19 cellular contexts compared by ENCODE assay signal in the genomic region with DNA sequence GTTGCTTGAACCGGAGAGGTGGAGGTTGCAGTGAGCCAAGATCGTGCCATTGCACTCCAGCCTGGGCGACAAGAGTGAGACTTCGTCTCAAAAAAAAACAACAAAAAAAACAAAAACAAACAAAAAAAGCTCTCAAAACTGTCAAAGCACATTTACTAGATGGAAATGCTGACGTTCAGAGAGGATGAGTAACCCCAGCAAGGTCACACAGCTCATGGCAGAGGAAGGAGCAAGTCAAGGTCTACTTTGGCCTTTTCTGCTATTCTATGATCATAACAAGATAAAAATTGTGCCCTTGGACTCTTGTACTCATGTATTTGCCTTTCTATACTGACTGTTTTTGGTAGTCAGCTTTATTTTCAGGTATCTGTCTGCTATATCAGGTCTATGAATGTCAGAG.
DNase-seq lines count a peak whose midpoint lies in the region; ATAC-seq, FAIRE-seq and TF ChIP-seq lines count a peak whose summit lies in the region.
"Had no signal": no experiment of that assay in that cellular context is flagged by ENCODE, and none has a peak within 500 bp of the region (broad histone marks: within the 10 kb centered on the region; RNA-seq: fewer than 3 reads in every experiment).

No MANE protein-coding gene starts in this region.

- in situ Hi-C loops in IMR-90 (cut with MboI; ENCODE audit: low sequenced_read_pairs) (no loop called here), HepG2 (cut with HindIII; ENCODE audit: extremely low pct_ligation_motif_present, low pct_unique_long_range_greater_than_20kb) (no loop called here), KBM-7 (cut with MboI; ENCODE audit: low pct_unique_long_range_greater_than_20kb, low sequenced_read_pairs) (no loop called here)

- H3K27ac ChIP-seq in BLaER1 treated with 17β-estradiol and CSF1 and Interleukin-3, amounts not matched to agents 10 nM and 100 nM: peak overlapping the region in 9 of 11 experiments; percentile 61 to 88 (median 83); a peak in 18 of 22 replicates
- H3K27ac ChIP-seq in IMR-90 (ENCODE audit: insufficient read depth, low read length): no peak overlapping the region
- no peak overlapping the region for H3K27ac ChIP-seq in HepG2 (ENCODE audit: extremely low read length, insufficient read depth, low read length)
- H3K27ac ChIP-seq: 22Rv1 had no signal

- H3K79me1 ChIP-seq in IMR-90 (ENCODE audit: low read depth in 1 of 2, low read length in 2 of 2): no peaks in the 10 kb centered on the region

- peak overlapping the region in 8 of 11 experiments; percentile 28 to 69 (median 59); a peak in 14 of 22 replicates for H3K9ac ChIP-seq in BLaER1 treated with 17β-estradiol and CSF1 and Interleukin-3, amounts not matched to agents 10 nM and 100 nM
- H3K9ac ChIP-seq in IMR-90 (ENCODE audit: low read depth, low read length) (no peak overlapping the region), HepG2 (ENCODE audit: insufficient read depth, low read depth, low read length) (no peak overlapping the region)
- H3K9ac ChIP-seq: BLaER1 had no signal

- no peak overlapping the region for H2BK120ac ChIP-seq in IMR-90 (ENCODE audit: low read depth, low read length)

- no peak overlapping the region for H3K14ac ChIP-seq in IMR-90 (replicated peaks; ENCODE audit: low read depth, low read length)

- TF ChIP-seq POLR2A in IMR-90 (IDR thresholded peaks at IDR 0.05; ENCODE audit: low read depth, low read length): no peak
- no peak for TF ChIP-seq POLR2A in HepG2 (IDR thresholded peaks at IDR 0.05; ENCODE audit: insufficient read depth in 1 of 2, low read depth in 2 of 2, low read length in 2 of 2)

- peaks cover 13 to 33% (median 23%) of the 10 kb centered on the region in 10 experiments; a peak in 19 of 20 replicates for H3K4me1 ChIP-seq in BLaER1 treated with 17β-estradiol and CSF1 and Interleukin-3, amounts not matched to agents 10 nM and 100 nM
- peaks cover 8% of the 10 kb centered on the region; the same call in 1 of the 2 replicates for H3K4me1 ChIP-seq in IMR-90 (ENCODE audit: control insufficient read depth, insufficient read depth, low read length)
- H3K4me1 ChIP-seq in HepG2 (ENCODE audit: insufficient read depth, low read length): no peaks in the 10 kb centered on the region

- no peak overlapping the region for H4K91ac ChIP-seq in IMR-90 (ENCODE audit: insufficient read depth, low read depth, low read length)

- no peak for DNase-seq in IMR-90
- no peak for DNase-seq in HepG2 (ENCODE audit: low spot score)
- DNase-seq in KBM-7: no peak
- DNase-seq: Calu3; CD4-positive, alpha-beta memory T cell; COR-L47; DMS53; DMS79 treated with DMSO at 0.1 percent for 48 hours; H9 had no signal

- TF ChIP-seq EP300 in HepG2 (IDR thresholded peaks at IDR 0.05; ENCODE audit: low read depth in 2 of 2, low read length in 2 of 2) (no peak), HepG2 (CRISPR knock-in tag; IDR thresholded peaks at IDR 0.05; ENCODE audit: borderline replicate concordance) (no peak)

- no peak overlapping the region for H3K56ac ChIP-seq in IMR-90 (ENCODE audit: extremely low read depth, insufficient read depth, low read length)

- H3K36me3 ChIP-seq in BLaER1 treated with 17β-estradiol and CSF1 and Interleukin-3, amounts not matched to agents 10 nM and 100 nM: no peaks in the 10 kb centered on the region
- H3K36me3 ChIP-seq in IMR-90 (ENCODE audit: control insufficient read depth, insufficient read depth, low read length) (no peaks in the 10 kb centered on the region), HepG2 (replicated peaks in 1 of 2; ENCODE audit: control insufficient read depth in 1 of 2, insufficient read depth in 2 of 2, low read length in 2 of 2) (no peaks in the 10 kb centered on the region)
- H3K36me3 ChIP-seq: BLaER1 had no signal

- H3K4ac ChIP-seq in IMR-90 (ENCODE audit: low read depth, low read length): no peak overlapping the region

- peak overlapping the region; percentile 81; the same call in 1 of the 2 replicates for H3K18ac ChIP-seq in IMR-90 (ENCODE audit: low read depth, low read length)

- H2AK5ac ChIP-seq in IMR-90 (ENCODE audit: low read depth, low read length): no peak overlapping the region

- BruUV-seq in IMR-90 (replicated peaks; lab: Mats Ljungman, UMichigan): no TSS peak
- no TSS peak for BruUV-seq in HepG2 (replicated peaks; lab: Mats Ljungman, UMichigan)

- no peak overlapping the region for H2BK20ac ChIP-seq in IMR-90 (ENCODE audit: low read depth, low read length)

- peaks cover 0 to 15% (median 4%) of the 10 kb centered on the region in 11 experiments; a peak in 7 of 22 replicates for H3K9me3 ChIP-seq in BLaER1 treated with 17β-estradiol and CSF1 and Interleukin-3, amounts not matched to agents 10 nM and 100 nM (replicated peaks in 1 of 11)
- H3K9me3 ChIP-seq in IMR-90 (ENCODE audit: control insufficient read depth, insufficient read depth, low read length) (no peaks in the 10 kb centered on the region), HepG2 (ENCODE audit: low read length) (no peaks in the 10 kb centered on the region)
- H3K9me3 ChIP-seq: BLaER1 had no signal

- no peak overlapping the region for H2BK15ac ChIP-seq in IMR-90 (ENCODE audit: low read depth, low read length)

- no peak for FAIRE-seq in HepG2 (lab: Jason Lieb, UNC)
- FAIRE-seq: A204.1, G401.6, GM12892 had no signal

- no peak overlapping the region for H3K23ac ChIP-seq in IMR-90 (ENCODE audit: low read depth, low read length)

- POLR2A ChIA-PET in IMR-90 (lab: Charles Lee; ENCODE audit: unreplicated experiment) (no interaction called here), HepG2 (lab: Yijun Ruan, JAX) (no interaction called here)

- no peaks in the 10 kb centered on the region for H4K20me1 ChIP-seq in BLaER1 treated with 17β-estradiol and CSF1 and Interleukin-3, amounts not matched to agents 10 nM and 100 nM
- no peaks in the 10 kb centered on the region for H4K20me1 ChIP-seq in IMR-90 (ENCODE audit: insufficient read depth, low read length)
- H4K20me1 ChIP-seq in HepG2 (ENCODE audit: insufficient read depth, low read length): no peaks in the 10 kb centered on the region
- H4K20me1 ChIP-seq: BLaER1 had no signal

- no peak for TF ChIP-seq CTCF in IMR-90 (conservative IDR thresholded peaks at IDR 0.05; ENCODE audit: low read depth, low read length)
- no peak for TF ChIP-seq CTCF in HepG2 (CRISPR knock-in tag; IDR thresholded peaks at IDR 0.05)

- dilution Hi-C loops in IMR-90 (cut with HindIII; ENCODE audit: low sequenced_read_pairs, unreplicated experiment): no loop called here

- CTCF ChIA-PET in IMR-90 (lab: Yijun Ruan, JAX): no interaction called here
- CTCF ChIA-PET in HepG2 (lab: Yijun Ruan, JAX; ENCODE audit: low intra/inter-chr PET ratio, low total read pairs): no interaction called here

- H3K4me3 ChIP-seq in BLaER1 treated with 17β-estradiol and CSF1 and Interleukin-3, amounts not matched to agents 10 nM and 100 nM: no peak overlapping the region
- H3K4me3 ChIP-seq in IMR-90 (ENCODE audit: insufficient read depth, low read depth, low read length): no peak overlapping the region
- H3K4me3 ChIP-seq in HepG2 (replicated peaks in 1 of 3; ENCODE audit: insufficient read depth in 1 of 3, low read depth in 2 of 3, low read length in 3 of 3): no peak overlapping the region
- H3K4me3 ChIP-seq: BLaER1, GM23338 had no signal

- H3K79me2 ChIP-seq in HepG2 (ENCODE audit: insufficient read depth, low read length): no peaks in the 10 kb centered on the region

- no peak overlapping the region for H4K8ac ChIP-seq in IMR-90 (ENCODE audit: low read depth in 2 of 2, low read length in 2 of 2)

- H4K5ac ChIP-seq in IMR-90 (ENCODE audit: low read depth, low read length): peak overlapping the region; percentile 76; the same call in 1 of the 2 replicates

- H2BK5ac ChIP-seq in IMR-90 (ENCODE audit: low read depth, low read length, poor library complexity, severe bottlenecking): no peak overlapping the region

- no peaks in the 10 kb centered on the region for H3K27me3 ChIP-seq in BLaER1 treated with 17β-estradiol and CSF1 and Interleukin-3, amounts not matched to agents 10 nM and 100 nM
- H3K27me3 ChIP-seq in IMR-90 (ENCODE audit: control insufficient read depth, insufficient read depth, low read length): no peaks in the 10 kb centered on the region
- H3K27me3 ChIP-seq in HepG2 (ENCODE audit: control insufficient read depth in 1 of 2, insufficient read depth in 2 of 2, low read length in 2 of 2): no peaks in the 10 kb centered on the region
- H3K27me3 ChIP-seq: BLaER1 had no signal

- no peak for ATAC-seq in IMR-90 (ENCODE audit: low read depth)
- no peak for ATAC-seq in HepG2
- ATAC-seq in GM19397 (IDR thresholded peaks at IDR 0.05; ENCODE audit: unreplicated experiment): no peak
- no peak for ATAC-seq in HG03196 (IDR thresholded peaks at IDR 0.05; ENCODE audit: unreplicated experiment)
- ATAC-seq: GM23338, HCT116 had no signal

- H2AFZ ChIP-seq in IMR-90 (replicated peaks; ENCODE audit: low read length, poor library complexity): no peak overlapping the region
- H2AFZ ChIP-seq in HepG2 (ENCODE audit: low read length): no peak overlapping the region
- H2AFZ ChIP-seq: GM23338 had no signal

- no peaks in the 10 kb centered on the region for H3K9me1 ChIP-seq in IMR-90 (ENCODE audit: insufficient read depth, low read length)

- H3K4me2 ChIP-seq in BLaER1 treated with 17β-estradiol and CSF1 and Interleukin-3, amounts not matched to agents 10 nM and 100 nM: peak overlapping the region in 7 of 11 experiments; percentile 3 to 52 (median 35); a peak in 7 of 22 replicates
- H3K4me2 ChIP-seq in IMR-90 (ENCODE audit: low read depth, low read length) (no peak overlapping the region), HepG2 (ENCODE audit: low read depth, low read length) (no peak overlapping the region)
- H3K4me2 ChIP-seq: GM23338 had no signal

- TF ChIP-seq RAD21 in IMR-90 (IDR thresholded peaks at IDR 0.05; ENCODE audit: low read length) (no peak), HepG2 (CRISPR knock-in tag; IDR thresholded peaks at IDR 0.05) (no peak)

- intact Hi-C loops in IMR-90 (cut with micrococcal nuclease): loop anchor here (2.0 kb wide), 1 partner anchor 65 kb away; no protein-coding TSS in a partner anchor
- intact Hi-C loops in HepG2 (cut with micrococcal nuclease; ENCODE audit: unreplicated experiment): no loop called here

- WGBS in IMR-90 (ENCODE audit: extremely low coverage in 2 of 2, insufficient read length in 1 of 2), 2 experiments: no CpG with 5 or more reads among the region's 5 CpGs
- WGBS in HepG2 (ENCODE audit: low lambda C conversion rate): 48% methylated on average over 5 of the region's 5 CpGs

- H2AK9ac ChIP-seq in IMR-90 (replicated peaks; ENCODE audit: low read depth, low read length, poor library complexity): no peak overlapping the region

TF ChIP-seq in HepG2, 621 proteins besides CTCF, POLR2A, EP300 and RAD21 (continues in another document):
- TF ChIP-seq ZNF768 (CRISPR knock-in tag; IDR thresholded peaks at IDR 0.05): peak; percentile 61; the same call in 1 of the 2 replicates

Comparison
In these comparisons a context has a peak if more than half of its experiments do, and no peak if none do; other contexts are left out.
1. H3K27ac ChIP-seq: peak in BLaER1 treated with 17β-estradiol and CSF1 and Interleukin-3, amounts not matched to agents 10 nM and 100 nM (9 of 11); none in IMR-90 (single experiment) and HepG2 (single experiment).
2. H3K4me2 ChIP-seq: peak in BLaER1 treated with 17β-estradiol and CSF1 and Interleukin-3, amounts not matched to agents 10 nM and 100 nM (7 of 11); none in IMR-90 (single experiment) and HepG2 (single experiment).
3. H3K9ac ChIP-seq: peak in BLaER1 treated with 17β-estradiol and CSF1 and Interleukin-3, amounts not matched to agents 10 nM and 100 nM (8 of 11); none in IMR-90 (single experiment) and HepG2 (single experiment).